In the genomic region with DNA sequence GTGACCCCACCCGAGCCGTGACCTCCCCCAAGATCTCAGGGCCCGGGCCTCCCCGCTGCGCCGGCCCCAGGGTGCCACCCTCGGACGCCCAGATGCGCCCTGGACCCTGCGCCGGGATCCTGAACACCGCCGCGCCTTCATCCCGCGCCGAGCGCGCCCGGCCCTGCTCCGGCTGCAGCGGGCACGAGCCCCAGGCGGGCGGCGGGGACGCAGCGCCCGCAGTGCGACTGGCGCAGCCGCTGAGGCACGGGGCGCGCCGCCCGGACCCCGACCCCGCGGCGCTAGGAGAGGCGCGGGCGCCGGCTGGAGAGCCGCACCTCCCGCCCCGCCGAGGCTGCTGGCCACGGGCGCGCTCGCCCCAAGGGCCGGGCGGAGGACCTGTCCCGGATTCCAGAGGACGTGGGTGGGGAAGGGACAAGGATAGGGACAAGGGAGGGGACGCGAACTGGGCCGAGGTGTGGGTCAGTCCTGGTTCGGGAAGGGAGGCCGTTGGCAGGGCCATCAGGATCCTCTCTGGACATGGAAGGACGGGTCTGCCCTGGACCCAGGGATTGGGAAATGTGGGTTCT, we compare ENCODE assay signal across 9 cellular contexts. TPM values are rescaled to one million over a fixed set of nuclear protein-coding genes. Genes with fewer than 3 reads are reported as not detected.
DNase-seq lines count a peak whose midpoint lies in the region; ATAC-seq, FAIRE-seq and TF ChIP-seq lines count a peak whose summit lies in the region.
"Had no signal": no experiment of that assay in that cellular context is flagged by ENCODE, and none has a peak within 500 bp of the region (broad histone marks: within the 10 kb centered on the region; RNA-seq: fewer than 3 reads in every experiment).

No MANE protein-coding gene starts in this region.

- H3K4me3 ChIP-seq in pancreas, result peak overlapping the region in 3 of 4 donors; percentile 10 to 64 (median 62)

- peaks cover 11% of the 10 kb centered on the region for H3K36me3 Mint-ChIP-seq in endothelial cell (ENCODE audit: low read depth, unreplicated experiment)

- no peak for TF ChIP-seq CTCF in endothelial cell (IDR thresholded peaks at IDR 0.05; ENCODE audit: unreplicated experiment)
- no peak for TF ChIP-seq CTCF in pancreas (IDR thresholded peaks at IDR 0.05)

- H3K27ac ChIP-seq in pancreas, result no peak overlapping the region

- no peak for FAIRE-seq in pancreas (lab: Jason Lieb, UNC)

- peaks cover 32% of the 10 kb centered on the region for H3K4me1 Mint-ChIP-seq in endothelial cell (ENCODE audit: unreplicated experiment)

- no peaks in the 10 kb centered on the region for H3K36me3 ChIP-seq in pancreas

- H3K27me3 ChIP-seq in pancreas, result no peaks in the 10 kb centered on the region

- ATAC-seq in pancreas, result no peak
- no peak for ATAC-seq in GM21360 (IDR thresholded peaks at IDR 0.05; ENCODE audit: unreplicated experiment)

- intact Hi-C loops in pancreas (cut with DNase I), result no loop called here

- no peaks in the 10 kb centered on the region for H3K9me3 Mint-ChIP-seq in endothelial cell (ENCODE audit: unreplicated experiment)

- DNase-seq in D341Med (ENCODE audit: low spot score) (peak; percentile 82), RPMI8226 (peak; percentile 39), endothelial cell (ENCODE audit: low spot score) (peak; percentile 30), pancreas (peak in 3 of 6 donors; percentile 47 to 71 (median 69)), inferior parietal cortex (ENCODE audit: extremely low spot score) (no peak), KG1 (lab: John Stamatoyannopoulos, UW) (no peak), epidermal melanocyte (ENCODE audit: insufficient read length, low spot score) (no peak)

- peak overlapping the region; percentile 74 for H3K4me3 Mint-ChIP-seq in endothelial cell (ENCODE audit: unreplicated experiment)

- H3K27ac Mint-ChIP-seq in endothelial cell (ENCODE audit: unreplicated experiment), result no peak overlapping the region

- H3K9me3 ChIP-seq in pancreas, result no peaks in the 10 kb centered on the region

- WGBS in pancreas, 2 donors, result 1% methylated on average over 53 to 63 of the region's 63 CpGs

- peaks cover 5 to 17% (median 9%) of the 10 kb centered on the region in 3 donors for H3K4me1 ChIP-seq in pancreas

- H3K27me3 Mint-ChIP-seq in endothelial cell (ENCODE audit: unreplicated experiment), result peaks cover 31% of the 10 kb centered on the region

RNA-seq across cellular contexts. Expression of a gene that starts 1.2 kb away (rescaled TPM):
- total RNA-seq in endothelial cell (ENCODE audit: unreplicated experiment), result 0.44 TPM
- 1 to 10 TPM; 3.8 to 7.5 (median 5.1) TPM for total RNA-seq in pancreas
- 10 to 100 TPM; 12.1 to 13.4 TPM for polyA plus RNA-seq in pancreas

RNA-seq across cellular contexts. Expression of a gene that starts 1.5 kb away (rescaled TPM):
- total RNA-seq in endothelial cell (ENCODE audit: unreplicated experiment) (not detected), pancreas (1 to 10 TPM in 1 of 6 donors, under 1 TPM in 5; 0.28 to 1.1 (median 0.58) TPM)
- polyA plus RNA-seq in pancreas, result 1 to 10 TPM in 1 of 2 donors, under 1 TPM in 1; 0.87 to 1.6 TPM
- total RNA-seq: myocyte had no signal

RNA-seq across cellular contexts. Expression of a gene that starts 51.6 kb away (rescaled TPM):
- total RNA-seq in endothelial cell (ENCODE audit: unreplicated experiment), result 65.0 TPM
- total RNA-seq in pancreas, result 10 to 100 TPM; 17.8 to 30.3 (median 25.9) TPM
- polyA plus RNA-seq in pancreas, result 10 to 100 TPM; 11.7 to 16.5 TPM

Comparison
In these comparisons a context has a peak if more than half of its experiments do, and no peak if none do; other contexts are left out.
1. DNase-seq: peak in D341Med (single experiment), RPMI8226 (single experiment) and endothelial cell (single experiment); none in inferior parietal cortex (single experiment), KG1 (single experiment) and epidermal melanocyte (single experiment).